10 cellular contexts compared by ENCODE assay signal in the genomic region with DNA sequence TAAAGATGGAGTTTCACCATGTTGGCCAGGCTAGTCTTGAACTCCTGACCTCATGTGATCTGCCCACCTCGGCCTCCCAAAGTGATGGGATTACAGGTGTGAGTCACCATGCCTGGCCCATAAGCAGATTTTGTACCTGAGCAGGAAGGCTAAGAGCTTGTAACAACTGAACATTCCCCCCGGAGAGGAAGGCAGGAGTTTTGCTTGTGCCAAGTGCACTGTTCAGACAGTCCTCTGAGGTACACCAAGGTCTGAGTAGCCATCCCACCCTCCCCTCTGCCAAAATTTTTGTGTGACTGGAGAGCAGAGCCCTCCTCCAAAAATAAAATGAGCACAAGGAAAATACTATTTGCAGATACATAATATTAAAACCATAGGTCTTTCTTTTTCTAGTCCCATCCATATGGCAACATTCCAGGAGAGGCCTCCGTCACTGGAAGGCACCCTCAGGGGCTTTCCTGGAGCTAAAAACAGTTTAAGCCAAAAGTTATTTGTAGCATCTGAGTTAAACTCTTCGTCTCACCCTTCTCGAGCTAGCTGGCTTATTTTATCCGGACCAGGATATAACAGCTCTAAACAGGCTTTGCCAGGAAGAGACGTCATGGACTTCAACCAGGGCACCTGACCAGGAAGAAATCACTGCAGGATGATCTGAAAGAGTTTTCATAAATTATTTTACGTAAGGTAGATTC. TPM values are rescaled to one million over a fixed set of nuclear protein-coding genes. Genes with fewer than 3 reads are reported as not detected.
DNase-seq lines count a peak whose midpoint lies in the region; ATAC-seq, FAIRE-seq and TF ChIP-seq lines count a peak whose summit lies in the region.
"Had no signal": no experiment of that assay in that cellular context is flagged by ENCODE, and none has a peak within 500 bp of the region (broad histone marks: within the 10 kb centered on the region; RNA-seq: fewer than 3 reads in every experiment).

No MANE protein-coding gene starts in this region.

- DNase-seq in CD8-positive, alpha-beta memory T cell: no peak
- DNase-seq in mammary epithelial cell (peak; percentile 32), keratinocyte (ENCODE audit: low read depth, low spot score) (no peak), sigmoid colon (no peak), SW480 (ENCODE audit: low spot score) (no peak), NCI-H2107 treated with DMSO at 0.1 percent for 48 hours (lab: John Stamatoyannopoulos, UW; ENCODE audit: unreplicated experiment) (no peak)
- no peak for DNase-seq in activated CD8-positive, alpha-beta T cell treated with anti-CD3 and anti-CD28 coated beads, Interleukin-2, amount 10 ng/mL, durations not matched to agents 7 days and 5 days
- DNase-seq: HCEC 1CT, T-cell had no signal

- H2AFZ ChIP-seq in mammary epithelial cell (ENCODE audit: low read depth, low read length) (no peak overlapping the region), keratinocyte (ENCODE audit: control insufficient read depth, low read length) (no peak overlapping the region)

- H3K9me1 ChIP-seq in keratinocyte (ENCODE audit: control insufficient read depth, extremely low read depth, insufficient read depth, low read length): peaks cover 2% of the 10 kb centered on the region

- no peaks in the 10 kb centered on the region for H3K9me3 Mint-ChIP-seq in CD8-positive, alpha-beta memory T cell
- no peaks in the 10 kb centered on the region for H3K9me3 Mint-ChIP-seq in activated CD8-positive, alpha-beta T cell treated with anti-CD3 and anti-CD28 coated beads, Interleukin-2, amount 10 ng/mL, durations not matched to agents 7 days and 5 days (ENCODE audit: insufficient read depth)
- H3K9me3 Mint-ChIP-seq: T-cell had no signal

- no peak overlapping the region for H3K27ac ChIP-seq in CD8-positive, alpha-beta memory T cell (ENCODE audit: low read depth, low read length)
- H3K27ac ChIP-seq in mammary epithelial cell (ENCODE audit: insufficient read depth, low read depth, low read length): peak overlapping the region; percentile 14
- peak overlapping the region; percentile 95 for H3K27ac ChIP-seq in keratinocyte (ENCODE audit: control insufficient read depth, insufficient read depth, low read length)
- H3K27ac ChIP-seq in sigmoid colon: peak overlapping the region; percentile 24 to 68 (median 54)

- no peak overlapping the region for H3K4me3 Mint-ChIP-seq in CD8-positive, alpha-beta memory T cell
- H3K4me3 Mint-ChIP-seq in activated CD8-positive, alpha-beta T cell treated with anti-CD3 and anti-CD28 coated beads, Interleukin-2, amount 10 ng/mL, durations not matched to agents 7 days and 5 days: no peak overlapping the region
- H3K4me3 Mint-ChIP-seq: T-cell had no signal

- dilution Hi-C loops in mammary epithelial cell (cut with HindIII; ENCODE audit: low sequenced_read_pairs) (no loop called here), keratinocyte (cut with MboI; ENCODE audit: extremely low pct_ligation_motif_present, low sequenced_read_pairs) (no loop called here)

- TF ChIP-seq POLR2A in sigmoid colon (IDR thresholded peaks at IDR 0.05): no peak

- no peaks in the 10 kb centered on the region for H3K27me3 ChIP-seq in CD8-positive, alpha-beta memory T cell (ENCODE audit: insufficient read depth, low read length, poor library complexity, severe bottlenecking)
- H3K27me3 ChIP-seq in mammary epithelial cell (ENCODE audit: insufficient read depth, low read length): no peaks in the 10 kb centered on the region
- no peaks in the 10 kb centered on the region for H3K27me3 ChIP-seq in keratinocyte (ENCODE audit: control insufficient read depth, extremely low read depth, insufficient read depth, low read length)
- no peaks in the 10 kb centered on the region for H3K27me3 ChIP-seq in sigmoid colon

- H3K79me2 ChIP-seq in mammary epithelial cell (ENCODE audit: insufficient read depth, low read length) (peaks cover 93% of the 10 kb centered on the region), keratinocyte (ENCODE audit: control insufficient read depth, insufficient read depth, low read length) (peaks cover 54% of the 10 kb centered on the region)

- TF ChIP-seq CTCF in mammary epithelial cell (conservative IDR thresholded peaks at IDR 0.05 in 1 of 2, IDR thresholded peaks at IDR 0.05 in 1 of 2; ENCODE audit: extremely low read depth in 1 of 2, insufficient read depth in 1 of 2, low read depth in 1 of 2, low read length in 2 of 2): no peak
- TF ChIP-seq CTCF in keratinocyte (optimal IDR thresholded peaks at IDR 0.05 in 1 of 3, IDR thresholded peaks at IDR 0.05 in 1 of 3, conservative IDR thresholded peaks at IDR 0.05 in 1 of 3; ENCODE audit: extremely low read depth in 1 of 3, insufficient read depth in 2 of 3, low read length in 3 of 3): no peak
- no peak for TF ChIP-seq CTCF in sigmoid colon (IDR thresholded peaks at IDR 0.05)

- no peaks in the 10 kb centered on the region for H3K4me1 ChIP-seq in CD8-positive, alpha-beta memory T cell (ENCODE audit: insufficient read depth, low read length)
- H3K4me1 ChIP-seq in mammary epithelial cell (ENCODE audit: insufficient read depth, low read length) (peaks cover 37% of the 10 kb centered on the region), keratinocyte (ENCODE audit: control insufficient read depth, extremely low read depth, insufficient read depth, low read length) (peaks cover 55% of the 10 kb centered on the region), sigmoid colon (peaks cover 0 to 30% (median 27%) of the 10 kb centered on the region in 4 donors)

- no TSS peak for BruUV-seq in mammary epithelial cell (replicated peaks; lab: Mats Ljungman, UMichigan)

- H3K27ac Mint-ChIP-seq in CD8-positive, alpha-beta memory T cell: peak overlapping the region in 7 of 8 donors; percentile 30 to 87 (median 64)
- H3K27ac Mint-ChIP-seq in activated CD8-positive, alpha-beta T cell treated with anti-CD3 and anti-CD28 coated beads, Interleukin-2, amount 10 ng/mL, durations not matched to agents 7 days and 5 days: no peak overlapping the region

- TF ChIP-seq EP300 in sigmoid colon (IDR thresholded peaks at IDR 0.05): no peak

- no peaks in the 10 kb centered on the region for H3K27me3 Mint-ChIP-seq in CD8-positive, alpha-beta memory T cell
- no peaks in the 10 kb centered on the region for H3K27me3 Mint-ChIP-seq in activated CD8-positive, alpha-beta T cell treated with anti-CD3 and anti-CD28 coated beads, Interleukin-2, amount 10 ng/mL, durations not matched to agents 7 days and 5 days (ENCODE audit: low read depth)
- H3K27me3 Mint-ChIP-seq: T-cell had no signal

- H3K36me3 ChIP-seq in CD8-positive, alpha-beta memory T cell (ENCODE audit: insufficient read depth, low read length): peaks cover 10% of the 10 kb centered on the region
- H3K36me3 ChIP-seq in mammary epithelial cell (ENCODE audit: insufficient read depth, low read length) (peaks cover 24% of the 10 kb centered on the region), keratinocyte (ENCODE audit: control insufficient read depth in 2 of 2, extremely low read depth in 1 of 2, insufficient read depth in 2 of 2, low read length in 2 of 2) (peaks cover 19 to 34% of the 10 kb centered on the region in 2 experiments), sigmoid colon (peaks cover 0 to 18% (median 3%) of the 10 kb centered on the region in 4 donors)

- WGBS in mammary epithelial cell (ENCODE audit: low coverage, missing lambda C conversion rate): 44% methylated on average over 8 of the region's 8 CpGs
- WGBS in sigmoid colon, 2 donors: 23 to 68% methylated on average over 8 of the region's 8 CpGs

- H3K9ac ChIP-seq in mammary epithelial cell (ENCODE audit: insufficient read depth, low read length) (no peak overlapping the region), keratinocyte (ENCODE audit: control insufficient read depth, extremely low read depth, insufficient read depth, low read length) (peak overlapping the region; percentile 65)

- POLR2A ChIA-PET in CD8-positive, alpha-beta memory T cell (lab: Charles Lee): no interaction called here
- POLR2A ChIA-PET in activated CD8-positive, alpha-beta T cell treated with anti-CD3 and anti-CD28 coated beads, Interleukin-2, amount 10 ng/mL, durations not matched to agents 7 days and 5 days (lab: Charles Lee): no interaction called here

- H3K4me3 ChIP-seq in CD8-positive, alpha-beta memory T cell (ENCODE audit: low read length): no peak overlapping the region
- no peak overlapping the region for H3K4me3 ChIP-seq in mammary epithelial cell (replicated peaks in 1 of 3; ENCODE audit: insufficient read depth in 1 of 3, low read depth in 2 of 3, low read length in 3 of 3)
- H3K4me3 ChIP-seq in keratinocyte (ENCODE audit: control insufficient read depth in 2 of 3, extremely low read depth in 1 of 3, insufficient read depth in 2 of 3, low read depth in 1 of 3, low read length in 3 of 3): no peak overlapping the region
- H3K4me3 ChIP-seq in sigmoid colon: no peak overlapping the region

- H4K20me1 ChIP-seq in mammary epithelial cell (ENCODE audit: insufficient read depth, low read length): peaks cover 2% of the 10 kb centered on the region
- peaks cover 13% of the 10 kb centered on the region for H4K20me1 ChIP-seq in keratinocyte (ENCODE audit: control insufficient read depth, extremely low read depth, insufficient read depth, low read length)

- intact Hi-C loops in mammary epithelial cell (cut with micrococcal nuclease) (loop anchor here (1.0 kb wide), 1 partner anchor 27 kb away; a partner anchor contains a TSS), sigmoid colon (cut with DNase I) (no loop called here)

- in situ Hi-C loops in mammary epithelial cell (cut with MboI; ENCODE audit: low sequenced_read_pairs in 2 of 2): no loop called here

- no peaks in the 10 kb centered on the region for H3K9me3 ChIP-seq in CD8-positive, alpha-beta memory T cell (ENCODE audit: low read length)
- no peaks in the 10 kb centered on the region for H3K9me3 ChIP-seq in mammary epithelial cell (replicated peaks; ENCODE audit: insufficient read depth, low read length)
- no peaks in the 10 kb centered on the region for H3K9me3 ChIP-seq in keratinocyte (ENCODE audit: control insufficient read depth, low read depth, low read length)
- H3K9me3 ChIP-seq in sigmoid colon: no peaks in the 10 kb centered on the region

- peak; percentile 60 for FAIRE-seq in keratinocyte (lab: Jason Lieb, UNC)

- CTCF ChIA-PET in CD8-positive, alpha-beta memory T cell (lab: Charles Lee): interaction anchor here (1.9 to 3.4 kb wide), 3 partner anchors 9 to 41 kb away, joined by 5 to 27 read pairs (median 7); no protein-coding TSS in a partner anchor
- CTCF ChIA-PET in mammary epithelial cell (lab: Charles Lee; ENCODE audit: low non-redundant PET): no interaction called here
- CTCF ChIA-PET in activated CD8-positive, alpha-beta T cell treated with anti-CD3 and anti-CD28 coated beads, Interleukin-2, amount 10 ng/mL, durations not matched to agents 7 days and 5 days (lab: Charles Lee): interaction anchor here (1.8 to 3.3 kb wide), 2 partner anchors 10 to 41 kb away, joined by 6 to 19 read pairs; no protein-coding TSS in a partner anchor

- peaks cover 11 to 27% (median 24%) of the 10 kb centered on the region in 3 donors for H3K4me1 Mint-ChIP-seq in CD8-positive, alpha-beta memory T cell
- peaks cover 5% of the 10 kb centered on the region for H3K4me1 Mint-ChIP-seq in activated CD8-positive, alpha-beta T cell treated with anti-CD3 and anti-CD28 coated beads, Interleukin-2, amount 10 ng/mL, durations not matched to agents 7 days and 5 days (ENCODE audit: low read depth)

- H3K4me2 ChIP-seq in mammary epithelial cell (ENCODE audit: insufficient read depth, low read depth, low read length) (no peak overlapping the region), keratinocyte (ENCODE audit: control insufficient read depth, extremely low read depth, insufficient read depth, low read depth, low read length) (peak overlapping the region; percentile 35)

- H3K36me3 Mint-ChIP-seq in CD8-positive, alpha-beta memory T cell: peaks cover 0 to 62% (median 9%) of the 10 kb centered on the region in 3 donors
- peaks cover 42% of the 10 kb centered on the region for H3K36me3 Mint-ChIP-seq in activated CD8-positive, alpha-beta T cell treated with anti-CD3 and anti-CD28 coated beads, Interleukin-2, amount 10 ng/mL, durations not matched to agents 7 days and 5 days (ENCODE audit: low read depth)

- no peak for ATAC-seq in GM19035 (IDR thresholded peaks at IDR 0.05; ENCODE audit: unreplicated experiment)
- no peak for ATAC-seq in activated CD8-positive, alpha-beta T cell treated with anti-CD3 and anti-CD28 coated beads, Interleukin-2, amount 10 ng/mL, durations not matched to agents 7 days and 5 days
- ATAC-seq: T-cell had no signal

RNA-seq across cellular contexts. Expression of a gene that starts 27.2 kb away (rescaled TPM):
- 10 to 100 TPM; 79.8 to 82.9 TPM for total RNA-seq in CD8-positive, alpha-beta memory T cell
- polyA plus RNA-seq in CD8-positive, alpha-beta memory T cell: 252 TPM
- total RNA-seq in mammary epithelial cell: 100 to 1,000 TPM; 270 to 454 TPM
- polyA plus RNA-seq in mammary epithelial cell: 234 TPM
- polyA minus RNA-seq in mammary epithelial cell: 517 TPM
- polyA plus RNA-seq in keratinocyte: 278 to 366 TPM (median 350 TPM) in 3 replicates
- polyA plus RNA-seq in keratinocyte (2011; ENCODE audit: low read depth): 134 TPM
- polyA plus RNA-seq in keratinocyte (2011; cell fraction: cytosol; rRNA removed): 291 and 382 TPM in 2 replicates
- polyA plus RNA-seq in keratinocyte (2011; cell fraction: nucleus; rRNA removed): 489 and 510 TPM in 2 replicates
- polyA plus RNA-seq in keratinocyte (2012; ENCODE audit: low replicate concordance): 174 and 413 TPM in 2 replicates
- 279 to 391 TPM (median 316 TPM) in 3 replicates for polyA minus RNA-seq in keratinocyte
- polyA minus RNA-seq in keratinocyte (2011; cell fraction: cytosol; rRNA and poly(A)+ RNA removed): 330 TPM
- polyA minus RNA-seq in keratinocyte (2011; cell fraction: nucleus; rRNA and poly(A)+ RNA removed): 168 and 240 TPM in 2 replicates
- total RNA-seq in sigmoid colon: 100 to 1,000 TPM in 1 of 4 donors, 10 to 100 TPM in 3; 67.3 to 154 (median 73.6) TPM
- 100 to 1,000 TPM; 135 to 266 (median 158) TPM for polyA plus RNA-seq in sigmoid colon
- 100 to 1,000 TPM; 176 to 178 TPM for total RNA-seq in activated CD8-positive, alpha-beta T cell treated with anti-CD3 and anti-CD28 coated beads, Interleukin-2, amount 10 ng/mL, durations not matched to agents 7 days and 5 days
